19 cellular contexts compared by ENCODE assay signal in genomic region chr10:129074939-129075338, GRCh38.
A peak's percentile ranks its signal among the peaks of the same experiment; 100 is the strongest.
DNase-seq lines count a peak whose midpoint lies in the region; ATAC-seq and TF ChIP-seq lines count a peak whose summit lies in the region.
"Had no signal": no experiment of that assay in that cellular context is flagged by ENCODE, and none has a peak within 500 bp of the region (broad histone marks: within the 10 kb centered on the region; RNA-seq: fewer than 3 reads in every experiment).

No MANE protein-coding gene starts in this region.

- 69 to 72% methylated on average over 3 of the region's 3 CpGs for WGBS in lung, 2 donors

- H3K4me1 ChIP-seq in lung (ENCODE audit: control insufficient read depth in 2 of 2, insufficient read depth in 2 of 2, low read length in 2 of 2): peaks cover 0 to 2% of the 10 kb centered on the region in 2 donors
- H3K4me1 ChIP-seq: SJSA1 had no signal

- peaks cover 0 to 4% of the 10 kb centered on the region in 2 donors for H3K9me3 ChIP-seq in lung (ENCODE audit: control insufficient read depth in 2 of 2, insufficient read depth in 1 of 2, low read length in 1 of 2)

- H3K27ac ChIP-seq in lung (ENCODE audit: low read depth in 1 of 2, low read length in 1 of 2): no peak overlapping the region
- H3K27ac ChIP-seq: BLaER1 treated with 17β-estradiol and CSF1 and Interleukin-3, amounts not matched to agents 10 nM and 100 nM; SJSA1 had no signal

- no peak overlapping the region for H3K4me3 ChIP-seq in lung
- H3K4me3 ChIP-seq: BLaER1 treated with 17β-estradiol and CSF1 and Interleukin-3, amounts not matched to agents 10 nM and 100 nM; SJSA1 had no signal

- no peak for ATAC-seq in lung (ENCODE audit: insufficient read depth, low FRiP score)
- no peak for ATAC-seq in GM21526 (IDR thresholded peaks at IDR 0.05; ENCODE audit: low FRiP score, unreplicated experiment)
- ATAC-seq: CD8-positive, alpha-beta T cell; Right ventricle myocardium inferior had no signal

- no peak for TF ChIP-seq CTCF in lung (IDR thresholded peaks at IDR 0.05; ENCODE audit: control extremely low read depth, extremely low read depth)

- DNase-seq in NCI-H1105 treated with DMSO at 0.1 percent for 48 hours (lab: John Stamatoyannopoulos, UW) (peak; percentile 42), NCI-H1105 (lab: John Stamatoyannopoulos, UW) (no peak), DMS153 (lab: John Stamatoyannopoulos, UW) (peak; percentile 83), NCI-H2029 treated with DMSO at 0.1 percent for 48 hours (lab: John Stamatoyannopoulos, UW) (peak; percentile 68), lung (ENCODE audit: low spot score) (peak; percentile 24), SW 1271 (lab: John Stamatoyannopoulos, UW) (no peak)
- DNase-seq: 8988T; CD8-positive, alpha-beta T cell; EL; GF-D8; KG1; NCI-H1417 treated with DMSO at 0.1 percent for 48 hours; NCI-H187; NCI-H510A; NCI-H774 had no signal

- no peaks in the 10 kb centered on the region for H3K36me3 ChIP-seq in lung (ENCODE audit: control insufficient read depth in 2 of 2, insufficient read depth in 2 of 2, low read length in 2 of 2)
- H3K36me3 ChIP-seq: BLaER1 treated with 17β-estradiol and CSF1 and Interleukin-3, amounts not matched to agents 10 nM and 100 nM; SJSA1 had no signal

- no peaks in the 10 kb centered on the region for H3K27me3 ChIP-seq in lung (ENCODE audit: control insufficient read depth, insufficient read depth)
- H3K27me3 ChIP-seq: BLaER1 treated with 17β-estradiol and CSF1 and Interleukin-3, amounts not matched to agents 10 nM and 100 nM; SJSA1 had no signal

Comparison
In these comparisons a context has a peak if more than half of its experiments do, and no peak if none do; other contexts are left out.
1. DNase-seq: peak in NCI-H1105 treated with DMSO at 0.1 percent for 48 hours (single experiment), DMS153 (single experiment), NCI-H2029 treated with DMSO at 0.1 percent for 48 hours (single experiment) and lung (single experiment); none in NCI-H1105 (single experiment) and SW 1271 (0 of 2).